In genomic region chr2:61885896-61886603, GRCh38 we compare ENCODE assay signal across 1 cellular context.
A peak's percentile ranks its signal among the peaks of the same experiment; 100 is the strongest.
TF ChIP-seq lines count a peak whose summit lies in the region.

No MANE protein-coding gene starts in this region.

TF ChIP-seq in GM12878, 131 proteins besides CTCF, POLR2A, EP300 and RAD21:
- no peak for TF ChIP-seq IRF4 (IDR thresholded peaks at IDR 0.05; ENCODE audit: low read depth, low read length)
- TF ChIP-seq, protein P1, sequence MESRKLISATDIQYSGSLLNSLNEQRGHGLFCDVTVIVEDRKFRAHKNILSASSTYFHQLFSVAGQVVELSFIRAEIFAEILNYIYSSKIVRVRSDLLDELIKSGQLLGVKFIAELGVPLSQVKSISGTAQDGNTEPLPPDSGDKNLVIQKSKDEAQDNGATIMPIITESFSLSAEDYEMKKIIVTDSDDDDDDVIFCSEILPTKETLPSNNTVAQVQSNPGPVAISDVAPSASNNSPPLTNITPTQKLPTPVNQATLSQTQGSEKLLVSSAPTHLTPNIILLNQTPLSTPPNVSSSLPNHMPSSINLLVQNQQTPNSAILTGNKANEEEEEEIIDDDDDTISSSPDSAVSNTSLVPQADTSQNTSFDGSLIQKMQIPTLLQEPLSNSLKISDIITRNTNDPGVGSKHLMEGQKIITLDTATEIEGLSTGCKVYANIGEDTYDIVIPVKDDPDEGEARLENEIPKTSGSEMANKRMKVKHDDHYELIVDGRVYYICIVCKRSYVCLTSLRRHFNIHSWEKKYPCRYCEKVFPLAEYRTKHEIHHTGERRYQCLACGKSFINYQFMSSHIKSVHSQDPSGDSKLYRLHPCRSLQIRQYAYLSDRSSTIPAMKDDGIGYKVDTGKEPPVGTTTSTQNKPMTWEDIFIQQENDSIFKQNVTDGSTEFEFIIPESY (IDR thresholded peaks at IDR 0.05): 0 out of 2 replicates have a peak, but pooled peaks have one; percentile 48
